In genomic region chr2:62277688-62278087, GRCh38 we compare ENCODE assay signal across 19 cellular contexts.
A peak's percentile ranks its signal among the peaks of the same experiment; 100 is the strongest.
DNase-seq lines count a peak whose midpoint lies in the region; ATAC-seq, FAIRE-seq and TF ChIP-seq lines count a peak whose summit lies in the region.
"Had no signal": no experiment of that assay in that cellular context is flagged by ENCODE, and none has a peak within 500 bp of the region (broad histone marks: within the 10 kb centered on the region; RNA-seq: fewer than 3 reads in every experiment).

No MANE protein-coding gene starts in this region.

- WGBS in A549 (ENCODE audit: missing lambda C conversion rate) = 65% methylated on average over 1 of the region's 1 CpG
- 100% methylated on average over 1 of the region's 1 CpG for WGBS in GM12878 (ENCODE audit: insufficient coverage, insufficient replicate concordance, low lambda C conversion rate, missing lambda C conversion rate)
- 86 to 98% (median 96%) methylated on average over 1 of the region's 1 CpG for WGBS in heart left ventricle, 4 donors

- no peak overlapping the region for H3K27ac ChIP-seq in A549
- H3K27ac ChIP-seq in HCT116 (ENCODE audit: low read depth, low read length) = no peak overlapping the region
- no peak overlapping the region for H3K27ac ChIP-seq in GM12878 (ENCODE audit: control insufficient read depth, insufficient read depth)
- no peak overlapping the region for H3K27ac ChIP-seq in heart left ventricle
- H3K27ac ChIP-seq: KMS-11 had no signal

- no peaks in the 10 kb centered on the region for H3K27me3 Mint-ChIP-seq in Calu3 (ENCODE audit: unreplicated experiment)
- H3K27me3 Mint-ChIP-seq: CD4-positive, CD25-positive, alpha-beta regulatory T cell; CD8-positive, alpha-beta memory T cell had no signal

- TF ChIP-seq CTCF in A549 (IDR thresholded peaks at IDR 0.05) = no peak
- no peak for TF ChIP-seq CTCF in HCT116 (IDR thresholded peaks at IDR 0.05 in 2 of 3, conservative IDR thresholded peaks at IDR 0.05 in 1 of 3; ENCODE audit: borderline replicate concordance in 1 of 3, insufficient read depth in 1 of 3, low read depth in 2 of 3, low read length in 2 of 3)
- TF ChIP-seq CTCF in GM12878 (IDR thresholded peaks at IDR 0.05 in 2 of 3, conservative IDR thresholded peaks at IDR 0.05 in 1 of 3; ENCODE audit: control insufficient read depth in 2 of 3, extremely low read depth in 1 of 3, insufficient read depth in 1 of 3, low read depth in 3 of 3, low read length in 3 of 3) = no peak
- TF ChIP-seq CTCF in heart left ventricle (IDR thresholded peaks at IDR 0.05) = no peak
- TF ChIP-seq CTCF in Calu3 (IDR thresholded peaks at IDR 0.05; ENCODE audit: unreplicated experiment) = no peak

- DNase-seq in A549 (ENCODE audit: low read depth in 1 of 2, low spot score in 1 of 2) = no peak
- no peak for DNase-seq in HCT116 (ENCODE audit: low read depth, low spot score)
- no peak for DNase-seq in GM12878 (ENCODE audit: low read depth, low spot score)
- DNase-seq in erythroblast (lab: John Stamatoyannopoulos, UW) = peak; percentile 18 to 21
- DNase-seq in heart left ventricle = no peak
- no peak for DNase-seq in Calu3
- DNase-seq: ACHN; BE2C; C1 segment of cervical spinal cord; CD4-positive, CD25-positive, alpha-beta regulatory T cell; CD8-positive, alpha-beta memory T cell; COR-L47; GF-D8; HFFc6 had no signal

- H3K9me3 ChIP-seq in A549 (peaks cover 27% of the 10 kb centered on the region), HCT116 (ENCODE audit: control insufficient read depth in 1 of 2, insufficient read depth in 1 of 2, low read depth in 1 of 2, low read length in 2 of 2) (peaks cover 5 to 10% of the 10 kb centered on the region in 2 experiments; a peak in 2 of 4 replicates), GM12878 (replicated peaks; ENCODE audit: control insufficient read depth, insufficient read depth, low read length) (peaks cover 20% of the 10 kb centered on the region), heart left ventricle (peaks cover 0 to 21% (median 6%) of the 10 kb centered on the region in 12 donors)
- H3K9me3 ChIP-seq: BE2C, HAP-1 had no signal

- no peak overlapping the region for H3K27ac Mint-ChIP-seq in Calu3 (ENCODE audit: unreplicated experiment)
- H3K27ac Mint-ChIP-seq: CD4-positive, CD25-positive, alpha-beta regulatory T cell; HFFc6 had no signal

- H4K20me1 ChIP-seq in HCT116 (ENCODE audit: insufficient read depth) (no peaks in the 10 kb centered on the region), GM12878 (ENCODE audit: control insufficient read depth, insufficient read depth) (no peaks in the 10 kb centered on the region)

- H3K9me2 ChIP-seq in HCT116 (ENCODE audit: insufficient read depth) = no peaks in the 10 kb centered on the region

- no peak overlapping the region for H2AFZ ChIP-seq in HCT116 (ENCODE audit: low read depth, low read length, poor library complexity, severe bottlenecking)
- H2AFZ ChIP-seq in GM12878 (ENCODE audit: control insufficient read depth, low read depth, low read length) = no peak overlapping the region

- BruUV-seq in HCT116 (replicated peaks; lab: Mats Ljungman, UMichigan) = no TSS peak
- BruUV-seq in GM12878 (replicated peaks; lab: Mats Ljungman, UMichigan) = no TSS peak
- BruUV-seq in Calu3 (replicated peaks; lab: Mats Ljungman, UMichigan) = no TSS peak

- H3K4me2 ChIP-seq in A549 (no peak overlapping the region), HCT116 (ENCODE audit: low read length) (no peak overlapping the region), GM12878 (ENCODE audit: control insufficient read depth, insufficient read depth) (no peak overlapping the region)
- H3K4me2 ChIP-seq: KMS-11 had no signal

- TF ChIP-seq RAD21 in A549 (conservative IDR thresholded peaks at IDR 0.05 in 1 of 2, IDR thresholded peaks at IDR 0.05 in 1 of 2) (no peak), HCT116 (IDR thresholded peaks at IDR 0.05; ENCODE audit: low read depth) (no peak), GM12878 (IDR thresholded peaks at IDR 0.05; ENCODE audit: insufficient read depth, low read depth, low read length) (no peak)

- CTCF ChIA-PET in A549 (lab: Yijun Ruan, JAX) = no interaction called here
- CTCF ChIA-PET in HCT116 (lab: Charles Lee) = no interaction called here
- CTCF ChIA-PET in GM12878 (lab: Yijun Ruan, JAX) = no interaction called here
- CTCF ChIA-PET in Calu3 (lab: Charles Lee) = no interaction called here

- SMC1A ChIA-PET in GM12878 (lab: Charles Lee; ENCODE audit: uncharacterized antibody, unreplicated experiment) = no interaction called here

- H3K9ac ChIP-seq in HCT116 (ENCODE audit: low read length) (no peak overlapping the region), GM12878 (ENCODE audit: control insufficient read depth, insufficient read depth, low read length) (no peak overlapping the region)
- H3K9ac ChIP-seq: KMS-11 had no signal

- no peaks in the 10 kb centered on the region for H3K27me3 ChIP-seq in HCT116 (ENCODE audit: insufficient read depth, low read length)
- no peaks in the 10 kb centered on the region for H3K27me3 ChIP-seq in GM12878 (replicated peaks in 1 of 2; ENCODE audit: control insufficient read depth in 2 of 2, insufficient read depth in 2 of 2, low read length in 1 of 2)
- no peaks in the 10 kb centered on the region for H3K27me3 ChIP-seq in heart left ventricle
- H3K27me3 ChIP-seq: BE2C had no signal

- H3K36me3 ChIP-seq in HCT116 (ENCODE audit: control insufficient read depth in 1 of 2, insufficient read depth in 2 of 2, low read length in 2 of 2) (no peaks in the 10 kb centered on the region), GM12878 (ENCODE audit: control insufficient read depth in 2 of 2, insufficient read depth in 2 of 2, low read length in 1 of 2) (no peaks in the 10 kb centered on the region), heart left ventricle (no peaks in the 10 kb centered on the region)
- H3K36me3 ChIP-seq: BE2C, HAP-1 had no signal

- in situ Hi-C loops in GM12878 (cut with MboI) = no loop called here

- POLR2A ChIA-PET in A549 (lab: Yijun Ruan, JAX) (no interaction called here), HCT116 (lab: Charles Lee) (no interaction called here), GM12878 (lab: Charles Lee) (no interaction called here)

- RAD21 ChIA-PET in HCT116 (lab: Charles Lee; ENCODE audit: low non-redundant PET in 1 of 2, low total read pairs in 2 of 2, uncharacterized antibody in 2 of 2, unreplicated experiment in 2 of 2) = no interaction called here
- RAD21 ChIA-PET in GM12878 (lab: Charles Lee; ENCODE audit: unreplicated experiment) = no interaction called here

- peaks cover 9% of the 10 kb centered on the region for H3K9me3 Mint-ChIP-seq in Calu3 (ENCODE audit: low read depth, unreplicated experiment)

- no peak for TF ChIP-seq EP300 in A549 (IDR thresholded peaks at IDR 0.05)
- TF ChIP-seq EP300 in GM12878 (IDR thresholded peaks at IDR 0.05; ENCODE audit: borderline replicate concordance in 1 of 2, control insufficient read depth in 1 of 2, low read depth in 2 of 2, low read length in 2 of 2) = no peak

- H3K4me3 Mint-ChIP-seq in Calu3 (ENCODE audit: low read depth, unreplicated experiment) = no peak overlapping the region
- H3K4me3 Mint-ChIP-seq: CD4-positive, CD25-positive, alpha-beta regulatory T cell; CD8-positive, alpha-beta memory T cell; HFFc6 had no signal

- no peak for FAIRE-seq in A549 (lab: Jason Lieb, UNC)
- no peak for FAIRE-seq in GM12878 (lab: Jason Lieb, UNC)
- FAIRE-seq: D721Med had no signal

- H3K79me2 ChIP-seq in HCT116 (ENCODE audit: insufficient read depth, low read length) = no peaks in the 10 kb centered on the region
- no peaks in the 10 kb centered on the region for H3K79me2 ChIP-seq in GM12878 (ENCODE audit: control insufficient read depth, insufficient read depth, low read length)

- intact Hi-C loops in HCT116 (cut with micrococcal nuclease) = no loop called here
- intact Hi-C loops in GM12878 (cut with micrococcal nuclease; ENCODE audit: unreplicated experiment) = no loop called here
- intact Hi-C loops in heart left ventricle (cut with DNase I) = no loop called here
- intact Hi-C loops in Calu3 (cut with micrococcal nuclease; ENCODE audit: unreplicated experiment) = no loop called here

- no peaks in the 10 kb centered on the region for H3K4me1 ChIP-seq in A549
- H3K4me1 ChIP-seq in HCT116 (ENCODE audit: control insufficient read depth in 1 of 2, insufficient read depth in 2 of 2, low read length in 2 of 2) = no peaks in the 10 kb centered on the region
- no peaks in the 10 kb centered on the region for H3K4me1 ChIP-seq in GM12878 (ENCODE audit: control insufficient read depth, insufficient read depth, low read length)
- H3K4me1 ChIP-seq in heart left ventricle = peaks cover 0 to 4% (median 0%) of the 10 kb centered on the region in 12 donors
- H3K4me1 ChIP-seq: BE2C, HAP-1 had no signal

- H3K4me3 ChIP-seq in A549 (no peak overlapping the region), HCT116 (replicated peaks in 1 of 2; ENCODE audit: low read depth in 1 of 2, low read length in 2 of 2) (no peak overlapping the region), GM12878 (no peak overlapping the region), heart left ventricle (no peak overlapping the region)
- H3K4me3 ChIP-seq: HAP-1 had no signal

- no peaks in the 10 kb centered on the region for H3K36me3 Mint-ChIP-seq in Calu3 (ENCODE audit: insufficient read depth, unreplicated experiment)

- no peaks in the 10 kb centered on the region for H3K4me1 Mint-ChIP-seq in Calu3 (ENCODE audit: low read depth, unreplicated experiment)
- H3K4me1 Mint-ChIP-seq: CD8-positive, alpha-beta memory T cell had no signal

- ATAC-seq in A549 = no peak
- ATAC-seq in HCT116 = no peak
- no peak for ATAC-seq in GM12878
- no peak for ATAC-seq in heart left ventricle
- ATAC-seq in GM19463 (IDR thresholded peaks at IDR 0.05; ENCODE audit: unreplicated experiment) = no peak
- ATAC-seq in HG02885 (IDR thresholded peaks at IDR 0.05; ENCODE audit: poor library complexity, unreplicated experiment) = no peak

- TF ChIP-seq POLR2A in A549 (IDR thresholded peaks at IDR 0.05; ENCODE audit: low read length) (no peak), HCT116 (IDR thresholded peaks at IDR 0.05; ENCODE audit: borderline replicate concordance, extremely low read depth, insufficient read depth, insufficient read length) (no peak), GM12878 (IDR thresholded peaks at IDR 0.05; ENCODE audit: low read depth, low read length) (no peak), erythroblast (IDR thresholded peaks at IDR 0.05; ENCODE audit: low read length) (no peak), heart left ventricle (IDR thresholded peaks at IDR 0.05) (no peak)

TF ChIP-seq in A549, 52 proteins besides CTCF, POLR2A, EP300 and RAD21 (continues in another document):
- no peak for TF ChIP-seq MAX (IDR thresholded peaks at IDR 0.05)

TF ChIP-seq in HCT116, 20 proteins besides CTCF, POLR2A, EP300 and RAD21:
- TF ChIP-seq JUND (IDR thresholded peaks at IDR 0.05) (no peak), CBX3 (IDR thresholded peaks at IDR 0.05; ENCODE audit: low read depth) (peak; percentile 67; the same call in 1 of the 2 replicates)

TF ChIP-seq in GM12878, 131 proteins besides CTCF, POLR2A, EP300 and RAD21 (continues in another document):
- no peak for TF ChIP-seq STAT1 (conservative IDR thresholded peaks at IDR 0.05)

Comparison
In these comparisons a context has a peak if more than half of its experiments do, and no peak if none do; other contexts are left out.
1. DNase-seq: peak in erythroblast (2 of 2); none in A549 (0 of 2), HCT116 (single experiment), GM12878 (single experiment), heart left ventricle (0 of 5) and Calu3 (single experiment).